Comparison of ENCODE assay signal across 12 cellular contexts in the genomic region with DNA sequence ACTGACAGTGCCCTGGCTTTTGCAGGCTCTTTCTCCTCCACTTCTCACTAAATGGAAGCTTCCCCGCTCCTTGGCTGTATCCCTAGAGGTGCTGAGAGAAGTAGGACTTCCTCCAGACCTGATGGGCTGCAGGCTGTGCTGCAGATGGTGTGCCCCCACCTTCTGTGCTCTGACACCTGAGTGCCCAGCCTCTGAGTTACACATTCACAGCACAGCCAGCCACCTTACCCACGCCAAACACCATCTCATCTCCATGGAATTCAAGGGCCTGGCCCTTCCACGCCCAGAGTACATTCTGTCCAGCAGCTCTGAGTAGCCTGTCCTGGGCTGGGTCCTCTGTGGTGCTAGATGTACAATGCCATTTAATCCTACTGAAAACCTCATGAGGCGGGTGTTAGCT. TPM values are rescaled to one million over a fixed set of nuclear protein-coding genes. Genes with fewer than 3 reads are reported as not detected.
DNase-seq lines count a peak whose midpoint lies in the region; ATAC-seq lines count a peak whose summit lies in the region.
"Had no signal": no experiment of that assay in that cellular context is flagged by ENCODE, and none has a peak within 500 bp of the region (broad histone marks: within the 10 kb centered on the region; RNA-seq: fewer than 3 reads in every experiment).

No MANE protein-coding gene starts in this region.

- H3K9me3 ChIP-seq in MG63: no peaks in the 10 kb centered on the region

- H3K4me3 ChIP-seq in MG63: no peak overlapping the region

- DNase-seq in ACHN (peak; percentile 79), MG63 (peak; percentile 42), mucosa of gallbladder (ENCODE audit: low spot score) (peak; percentile 89), KBM-7 (no peak), SKM-1 (lab: John Stamatoyannopoulos, UW; ENCODE audit: unreplicated experiment) (no peak), Kasumi-1 (lab: John Stamatoyannopoulos, UW) (no peak)
- DNase-seq: activated CD4-positive, alpha-beta T cell treated with anti-CD3 and anti-CD28 coated beads, Interleukin-2, amount 50 U/mL, for 1 hour; stimulated activated CD4-positive, alpha-beta T cell treated with anti-CD3 and anti-CD28 coated beads, Interleukin-12 subunit alpha, Interleukin-12 subunit beta, amount 100 ng/mL, for 4 hours; T-helper 2 cell had no signal

- peak; percentile 89 for ATAC-seq in esophagus mucosa
- no peak for ATAC-seq in HG02763 (IDR thresholded peaks at IDR 0.05; ENCODE audit: unreplicated experiment)
- ATAC-seq: natural killer cell treated with Interleukin-12 subunit alpha and Interleukin-12 subunit beta and Interleukin-15 and Interleukin-18, amount 100 ng/mL, for 72 hours had no signal

- in situ Hi-C loops in ACHN (cut with HindIII; ENCODE audit: low pct_ligation_motif_present, low pct_unique_long_range_greater_than_20kb, low sequenced_read_pairs) (no loop called here), KBM-7 (cut with MboI; ENCODE audit: low pct_unique_long_range_greater_than_20kb, low sequenced_read_pairs) (loop anchor here (25.0 kb wide), 1 partner anchor 111 kb away; no protein-coding TSS in a partner anchor)

- H3K36me3 ChIP-seq in MG63: no peaks in the 10 kb centered on the region

- no peaks in the 10 kb centered on the region for H3K27me3 ChIP-seq in MG63

RNA-seq across cellular contexts. Expression of gene SFTA2, which starts 5.3 kb away (rescaled TPM):
- not detected in 2 replicates for total RNA-seq in MG63 (2014; rRNA removed; shearing (Covaris generic); ENCODE audit: low replicate concordance)
- total RNA-seq in esophagus mucosa (9.0 TPM), mucosa of gallbladder (149 TPM)
- total RNA-seq: natural killer cell treated with Interleukin-12 subunit alpha and Interleukin-12 subunit beta and Interleukin-15 and Interleukin-18, amount 100 ng/mL, for 72 hours had no signal

RNA-seq across cellular contexts. Expression of gene VARS2, which starts 12.6 kb away (rescaled TPM):
- total RNA-seq in MG63 (2014; rRNA removed; shearing (Covaris generic); ENCODE audit: low replicate concordance): 10.7 and 23.6 TPM in 2 replicates
- total RNA-seq in esophagus mucosa (26.3 TPM), mucosa of gallbladder (61.4 TPM)

RNA-seq across cellular contexts. Expression of gene MUCL3, which starts 14.1 kb away (rescaled TPM):
- not detected in 2 replicates for total RNA-seq in MG63 (2014; rRNA removed; shearing (Covaris generic); ENCODE audit: low replicate concordance)
- total RNA-seq in esophagus mucosa: 1.00 TPM
- total RNA-seq in mucosa of gallbladder: 93.5 TPM
- total RNA-seq: natural killer cell treated with Interleukin-12 subunit alpha and Interleukin-12 subunit beta and Interleukin-15 and Interleukin-18, amount 100 ng/mL, for 72 hours had no signal

RNA-seq across cellular contexts. Expression of gene GTF2H4, which starts 18.6 kb away (rescaled TPM):
- 18.8 and 26.4 TPM in 2 replicates for total RNA-seq in MG63 (2014; rRNA removed; shearing (Covaris generic); ENCODE audit: low replicate concordance)
- total RNA-seq in esophagus mucosa (23.9 TPM), mucosa of gallbladder (37.0 TPM)

RNA-seq across cellular contexts. Expression of gene DDR1, which starts 42.3 kb away (rescaled TPM):
- total RNA-seq in MG63 (2014; rRNA removed; shearing (Covaris generic); ENCODE audit: low replicate concordance): 16.7 and 52.0 TPM in 2 replicates
- total RNA-seq in esophagus mucosa: 220 TPM
- total RNA-seq in mucosa of gallbladder: 457 TPM

Comparison
In these comparisons a context has a peak if more than half of its experiments do, and no peak if none do; other contexts are left out.
1. DNase-seq: peak in ACHN (single experiment), MG63 (single experiment) and mucosa of gallbladder (single experiment); none in KBM-7 (single experiment), SKM-1 (single experiment) and Kasumi-1 (0 of 2).
2. RNA of gene SFTA2, which starts 5.3 kb away (total RNA-seq): 149 TPM in mucosa of gallbladder (single experiment); 9.0 TPM in esophagus mucosa (single experiment) and not detected in MG63; every median in the first group is over 10 times any median in the second.
3. RNA of gene MUCL3, which starts 14.1 kb away (total RNA-seq): 93.5 TPM in mucosa of gallbladder (single experiment); 1.00 TPM in esophagus mucosa (single experiment) and not detected in MG63; every median in the first group is over 10 times any median in the second.